1 cellular context compared by ENCODE assay signal in the genomic region with DNA sequence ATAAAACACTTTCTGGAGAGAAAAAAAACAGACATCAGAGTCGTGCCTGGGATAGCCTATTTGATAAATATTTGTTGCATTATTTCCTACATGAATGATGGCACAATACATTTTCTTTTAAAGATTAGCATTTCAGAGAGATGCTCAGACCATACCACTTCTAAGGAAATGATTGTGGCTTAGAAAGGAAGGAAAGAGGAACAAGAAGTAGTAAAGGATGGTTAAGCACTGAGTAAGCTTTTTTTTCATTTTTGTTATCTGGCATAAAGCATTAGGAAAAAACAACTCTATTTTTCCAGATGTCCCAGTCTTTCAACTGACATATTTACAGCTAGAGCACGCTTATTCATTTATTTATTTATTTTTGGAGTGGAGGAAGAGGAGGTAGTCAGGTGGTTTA.
TF ChIP-seq lines count a peak whose summit lies in the region.

No MANE protein-coding gene starts in this region.

TF ChIP-seq in HepG2, 621 proteins besides CTCF, POLR2A, EP300 and RAD21 (continued from another document):
- TF ChIP-seq ZBTB7A (CRISPR knock-in tag; IDR thresholded peaks at IDR 0.05) (no peak), ZNF24 (IDR thresholded peaks at IDR 0.05) (no peak), ZNF672 (CRISPR knock-in tag; IDR thresholded peaks at IDR 0.05) (no peak)
TF ChIP-seq in HepG2: peak in this region for 0.
